In the genomic region with DNA sequence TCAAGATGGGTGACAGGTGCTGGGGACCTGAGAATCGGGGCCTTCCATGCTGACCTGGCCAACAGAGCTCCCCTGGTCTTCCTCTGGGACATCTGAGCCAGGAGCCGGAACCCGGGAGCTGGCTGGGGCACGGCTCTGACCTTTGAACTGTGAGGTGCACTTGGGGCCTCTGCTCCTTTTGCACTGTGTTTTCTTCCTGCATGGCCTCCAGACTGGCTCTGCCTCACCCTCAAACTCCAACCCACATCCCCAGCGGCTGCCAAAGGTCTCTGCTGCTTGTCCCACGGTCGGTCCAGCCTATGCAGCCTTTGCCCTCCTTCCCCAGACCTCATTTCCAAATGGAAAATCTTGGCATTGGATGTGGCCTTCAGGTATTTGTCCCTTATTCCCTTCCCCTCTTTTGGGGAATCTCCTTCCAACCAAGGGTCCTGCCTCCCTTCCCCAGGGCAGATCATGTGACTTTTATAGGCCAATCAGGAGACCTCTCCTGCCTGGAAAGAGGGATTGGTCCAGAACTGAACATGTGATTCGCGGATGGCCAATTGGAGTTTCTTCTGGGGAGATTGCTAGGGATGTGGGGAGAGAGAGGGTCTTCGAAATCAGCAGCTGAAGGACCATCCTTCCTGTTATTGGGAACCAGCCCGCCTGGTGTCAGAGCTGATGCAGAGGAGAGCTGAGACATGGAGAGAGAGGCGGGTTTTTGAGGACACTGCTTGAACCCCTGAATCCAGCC, we compare ENCODE assay signal across 14 cellular contexts.
"Had no signal": no experiment of that assay in that cellular context is flagged by ENCODE, and none has a peak within 500 bp of the region (broad histone marks: within the 10 kb centered on the region; RNA-seq: fewer than 3 reads in every experiment).

No MANE protein-coding gene starts in this region.

- H3K36me3 Mint-ChIP-seq: activated CD4-positive, alpha-beta memory T cell treated with anti-CD3 and anti-CD28 coated beads for 36 hours; natural killer cell treated with Interleukin-12 subunit alpha and Interleukin-12 subunit beta and Interleukin-15 and Interleukin-18, amount 100 ng/mL, for 72 hours had no signal

- H3K27ac Mint-ChIP-seq: activated CD4-positive, alpha-beta memory T cell treated with anti-CD3 and anti-CD28 coated beads for 36 hours; dendritic cell treated with granulocyte-macrophage colony-stimulating factor and Interleukin-4, amounts not matched to agents 40 ng/mL and 50 ng/mL, for 4 days; natural killer cell treated with Interleukin-12 subunit alpha and Interleukin-12 subunit beta and Interleukin-15 and Interleukin-18, amount 100 ng/mL, for 72 hours; stimulated activated naive CD8-positive, alpha-beta T cell treated with anti-CD3 and anti-CD28 coated beads, Interleukin-15, Interleukin-2, amounts not matched to agents 100 ng/mL and 50 ng/mL, for 24 hours had no signal

- H3K27me3 Mint-ChIP-seq: dendritic cell treated with granulocyte-macrophage colony-stimulating factor and Interleukin-4, amounts not matched to agents 40 ng/mL and 50 ng/mL, for 4 days; stimulated activated naive CD8-positive, alpha-beta T cell treated with anti-CD3 and anti-CD28 coated beads, Interleukin-15, Interleukin-2, amounts not matched to agents 100 ng/mL and 50 ng/mL, for 24 hours had no signal

- DNase-seq: activated CD4-positive, alpha-beta memory T cell treated with anti-CD3 and anti-CD28 coated beads for 36 hours; activated CD4-positive, CD25-positive, alpha-beta regulatory T cell treated with anti-CD3 and anti-CD28 coated beads, Interleukin-2, amount 50 U/mL, for 72 hours; activated naive CD4-positive, alpha-beta T cell treated with anti-CD3 and anti-CD28 coated beads, Interleukin-2, amount 50 U/mL, for 16 hours; central memory CD4-positive, alpha-beta T cell; erythroblast; glutamatergic neuron; ovary; stimulated activated CD4-positive, alpha-beta T cell treated with anti-CD3 and anti-CD28 coated beads, Interleukin-4, amount 100 ng/mL, for 1 hour; stimulated activated CD8-positive, alpha-beta memory T cell treated with anti-CD3 and anti-CD28 coated beads, Interleukin-4, amount 100 ng/mL, for 48 hours; T-helper 2 cell had no signal

- H3K9me3 ChIP-seq: ovary, thoracic aorta had no signal

- ATAC-seq: natural killer cell treated with Interleukin-12 subunit alpha and Interleukin-12 subunit beta and Interleukin-15 and Interleukin-18, amount 100 ng/mL, for 72 hours had no signal

- H3K4me3 ChIP-seq: ovary, thoracic aorta had no signal

- H3K4me3 Mint-ChIP-seq: activated CD4-positive, alpha-beta memory T cell treated with anti-CD3 and anti-CD28 coated beads for 36 hours; dendritic cell treated with granulocyte-macrophage colony-stimulating factor and Interleukin-4, amounts not matched to agents 40 ng/mL and 50 ng/mL, for 4 days; natural killer cell treated with Interleukin-12 subunit alpha and Interleukin-12 subunit beta and Interleukin-15 and Interleukin-18, amount 100 ng/mL, for 72 hours; stimulated activated naive CD8-positive, alpha-beta T cell treated with anti-CD3 and anti-CD28 coated beads, Interleukin-15, Interleukin-2, amounts not matched to agents 100 ng/mL and 50 ng/mL, for 24 hours had no signal

- H3K36me3 ChIP-seq: ovary, thoracic aorta had no signal

- H3K27me3 ChIP-seq: ovary had no signal

- H3K9me3 Mint-ChIP-seq: activated CD4-positive, alpha-beta memory T cell treated with anti-CD3 and anti-CD28 coated beads for 36 hours; dendritic cell treated with granulocyte-macrophage colony-stimulating factor and Interleukin-4, amounts not matched to agents 40 ng/mL and 50 ng/mL, for 4 days; natural killer cell treated with Interleukin-12 subunit alpha and Interleukin-12 subunit beta and Interleukin-15 and Interleukin-18, amount 100 ng/mL, for 72 hours; stimulated activated naive CD8-positive, alpha-beta T cell treated with anti-CD3 and anti-CD28 coated beads, Interleukin-15, Interleukin-2, amounts not matched to agents 100 ng/mL and 50 ng/mL, for 24 hours had no signal

- H3K27ac ChIP-seq: ovary, thoracic aorta had no signal
